ENCODE assay signal across 8 cellular contexts in genomic region chr10:125144693-125145623, GRCh38. TPM values are rescaled to one million over a fixed set of nuclear protein-coding genes. Genes with fewer than 3 reads are reported as not detected.
DNase-seq lines count a peak whose midpoint lies in the region; ATAC-seq and TF ChIP-seq lines count a peak whose summit lies in the region.

No MANE protein-coding gene starts in this region.

- H3K27ac ChIP-seq in OCI-LY3 (ENCODE audit: low read length), result no peak overlapping the region
- no peak overlapping the region for H3K27ac ChIP-seq in CD4-positive, alpha-beta memory T cell (ENCODE audit: low read depth, low read length)

- peaks cover under 1% of the 10 kb centered on the region for H3K36me3 Mint-ChIP-seq in neural crest cell (ENCODE audit: low read depth)
- H3K36me3 Mint-ChIP-seq in CD4-positive, alpha-beta memory T cell, result no peaks in the 10 kb centered on the region

- H3K4me2 ChIP-seq in OCI-LY3 (ENCODE audit: low read length), result no peak overlapping the region

- intact Hi-C loops in posterior vena cava (cut with DNase I), result no loop called here
- intact Hi-C loops in CD4-positive, alpha-beta memory T cell (cut with micrococcal nuclease), result no loop called here

- no peak overlapping the region for H3K4me3 Mint-ChIP-seq in neural crest cell
- no peak overlapping the region for H3K4me3 Mint-ChIP-seq in CD4-positive, alpha-beta memory T cell

- no peak overlapping the region for H3K27ac Mint-ChIP-seq in neural crest cell (ENCODE audit: unreplicated experiment)
- no peak overlapping the region for H3K27ac Mint-ChIP-seq in CD4-positive, alpha-beta memory T cell

- ATAC-seq in esophagus mucosa, result peak; percentile 9

- no peak overlapping the region for H2AFZ ChIP-seq in OCI-LY3 (ENCODE audit: low read depth, low read length)

- no peaks in the 10 kb centered on the region for H4K20me1 ChIP-seq in OCI-LY3 (ENCODE audit: insufficient read depth, low read length)

- no peaks in the 10 kb centered on the region for H3K9me3 Mint-ChIP-seq in neural crest cell
- H3K9me3 Mint-ChIP-seq in CD4-positive, alpha-beta memory T cell, result no peaks in the 10 kb centered on the region

- no peak overlapping the region for H3K4me3 ChIP-seq in OCI-LY3 (ENCODE audit: low read length)
- no peak overlapping the region for H3K4me3 ChIP-seq in CD4-positive, alpha-beta memory T cell (ENCODE audit: low read length in 2 of 2)

- H3K9me3 ChIP-seq in OCI-LY3 (ENCODE audit: insufficient read depth, low read length), result no peaks in the 10 kb centered on the region
- H3K9me3 ChIP-seq in CD4-positive, alpha-beta memory T cell (ENCODE audit: control insufficient read depth in 1 of 2, low read length in 2 of 2), result no peaks in the 10 kb centered on the region

- H3K27me3 Mint-ChIP-seq in neural crest cell (ENCODE audit: low read depth), result no peaks in the 10 kb centered on the region
- peaks cover 7 to 26% of the 10 kb centered on the region in 2 donors for H3K27me3 Mint-ChIP-seq in CD4-positive, alpha-beta memory T cell

- H3K9ac ChIP-seq in OCI-LY3 (ENCODE audit: low read length), result no peak overlapping the region

- H3K4me1 ChIP-seq in OCI-LY3 (ENCODE audit: low read length), result no peaks in the 10 kb centered on the region
- H3K4me1 ChIP-seq in CD4-positive, alpha-beta memory T cell (ENCODE audit: insufficient read depth, low read length), result no peaks in the 10 kb centered on the region

- H3K36me3 ChIP-seq in OCI-LY3 (replicated peaks; ENCODE audit: low read depth, low read length), result no peaks in the 10 kb centered on the region
- H3K36me3 ChIP-seq in CD4-positive, alpha-beta memory T cell (ENCODE audit: insufficient read depth, low read length), result no peaks in the 10 kb centered on the region

- CTCF ChIA-PET in CD4-positive, alpha-beta memory T cell (lab: Charles Lee; ENCODE audit: partially characterized antibody), result no interaction called here

- TF ChIP-seq CTCF in OCI-LY3 (IDR thresholded peaks at IDR 0.05; ENCODE audit: low read depth, low read length), result peak; percentile 34; the same call in 1 of the 2 replicates
- TF ChIP-seq CTCF in neural crest cell (conservative IDR thresholded peaks at IDR 0.05), result peak; percentile 60

- peaks cover 62% of the 10 kb centered on the region for H3K4me1 Mint-ChIP-seq in neural crest cell
- H3K4me1 Mint-ChIP-seq in CD4-positive, alpha-beta memory T cell, result no peaks in the 10 kb centered on the region

- POLR2A ChIA-PET in CD4-positive, alpha-beta memory T cell (lab: Charles Lee; ENCODE audit: partially characterized antibody), result no interaction called here

- no peaks in the 10 kb centered on the region for H3K79me2 ChIP-seq in OCI-LY3 (ENCODE audit: low read length)

- peaks cover 16% of the 10 kb centered on the region; the same call in 1 of the 2 replicates for H3K27me3 ChIP-seq in OCI-LY3 (ENCODE audit: low read depth, low read length)
- no peaks in the 10 kb centered on the region for H3K27me3 ChIP-seq in CD4-positive, alpha-beta memory T cell (ENCODE audit: insufficient read depth, low read length)

- DNase-seq in SIG-M5 treated with dmso at 0.1 percent for 504 hours (lab: John Stamatoyannopoulos, UW; ENCODE audit: unreplicated experiment) (peak; percentile 34), SIG-M5 (lab: John Stamatoyannopoulos, UW) (no peak), neural crest cell (ENCODE audit: low read depth, low spot score) (no peak), HPDE6-E6E7 (ENCODE audit: extremely low spot score) (no peak), posterior vena cava (ENCODE audit: low spot score) (no peak)
- DNase-seq in CD4-positive, alpha-beta memory T cell, result no peak

RNA-seq across cellular contexts. Expression of gene CTBP2, which starts 15.4 kb away (rescaled TPM):
- total RNA-seq in esophagus mucosa (46.7 TPM), neural crest cell (127 TPM in 2 replicates), posterior vena cava (10 to 100 TPM; 44.4 to 47.3 TPM)
- under 1 TPM; 0.61 to 0.97 TPM for total RNA-seq in CD4-positive, alpha-beta memory T cell
- polyA plus RNA-seq in CD4-positive, alpha-beta memory T cell, result under 1 TPM in 1 of 2 donors, not detected in 1; 0.16 TPM

Comparison
In these comparisons a context has a peak if more than half of its experiments do, and no peak if none do; other contexts are left out.
1. RNA of gene CTBP2, which starts 15.4 kb away (total RNA-seq): 127 TPM in neural crest cell, 44.4 to 47.3 TPM in posterior vena cava and 46.7 TPM in esophagus mucosa (single experiment); 0.61 to 0.97 TPM in CD4-positive, alpha-beta memory T cell; every median in the first group is over 10 times any median in the second.